In genomic region chr11:36508743-36509142, GRCh38 we compare ENCODE assay signal across 8 cellular contexts. TPM values are rescaled to one million over a fixed set of nuclear protein-coding genes. Genes with fewer than 3 reads are reported as not detected.
DNase-seq lines count a peak whose midpoint lies in the region; ATAC-seq and TF ChIP-seq lines count a peak whose summit lies in the region.

No MANE protein-coding gene starts in this region.

- no peak for TF ChIP-seq CTCF in fibroblast of the aortic adventitia (IDR thresholded peaks at IDR 0.05; ENCODE audit: insufficient read depth, low read length)

- H3K27ac Mint-ChIP-seq in T-helper 17 cell: peak overlapping the region; percentile 99

- peaks cover 3% of the 10 kb centered on the region for H3K36me3 Mint-ChIP-seq in T-helper 17 cell (ENCODE audit: low read depth)

- H3K9me3 ChIP-seq in T-helper 17 cell (ENCODE audit: control insufficient read depth, low read length, poor library complexity, severe bottlenecking): no peaks in the 10 kb centered on the region

- peaks cover 36% of the 10 kb centered on the region for H3K4me1 Mint-ChIP-seq in T-helper 17 cell

- peak overlapping the region; percentile 99 for H3K4me3 Mint-ChIP-seq in T-helper 17 cell

- no peaks in the 10 kb centered on the region for H3K27me3 Mint-ChIP-seq in T-helper 17 cell

- DNase-seq in T-helper 17 cell (no peak), fibroblast of the aortic adventitia (ENCODE audit: low read depth) (no peak), skeletal muscle cell (ENCODE audit: low read depth) (no peak), SIG-M5 (lab: John Stamatoyannopoulos, UW) (no peak), NCI-H345 treated with DMSO at 0.1 percent for 48 hours (lab: John Stamatoyannopoulos, UW; ENCODE audit: unreplicated experiment) (no peak)

- ATAC-seq in GM21528 (IDR thresholded peaks at IDR 0.05; ENCODE audit: low FRiP score, unreplicated experiment) (peak; percentile 14), T-helper 17 cell (no peak), HG03135 (IDR thresholded peaks at IDR 0.05; ENCODE audit: unreplicated experiment) (no peak), GM19395 (IDR thresholded peaks at IDR 0.05; ENCODE audit: unreplicated experiment) (no peak)

- H3K4me3 ChIP-seq in fibroblast of the aortic adventitia (ENCODE audit: low read depth, low read length) (peak overlapping the region; percentile 97), skeletal muscle cell (ENCODE audit: low read depth, low read length) (peak overlapping the region; percentile 96)

RNA-seq across cellular contexts. Expression of gene TRAF6, which starts 1.3 kb away (rescaled TPM):
- total RNA-seq in T-helper 17 cell (10 to 100 TPM; 20.2 to 26.2 TPM), fibroblast of the aortic adventitia (ENCODE audit: low replicate concordance) (8.0 and 11.8 TPM in 2 replicates)

RNA-seq across cellular contexts. Expression of gene RAG1, which starts 59.1 kb away (rescaled TPM):
- under 1 TPM; 0.16 to 0.27 TPM for total RNA-seq in T-helper 17 cell
- total RNA-seq in fibroblast of the aortic adventitia (ENCODE audit: low replicate concordance): 0.45 and 1.1 TPM in 2 replicates
